Comparison of ENCODE assay signal across 1 cellular context in genomic region chr15:88563638-88564037, GRCh38.
TF ChIP-seq lines count a peak whose summit lies in the region.

No MANE protein-coding gene starts in this region.

TF ChIP-seq in K562, 482 proteins besides CTCF, POLR2A, EP300 and RAD21 (continued from another document and continues in another):
- TF ChIP-seq RNF219 (CRISPR knock-in tag; IDR thresholded peaks at IDR 0.05) = no peak
- TF ChIP-seq KHSRP (IDR thresholded peaks at IDR 0.05) = no peak
- no peak for TF ChIP-seq FOXA3 (CRISPR knock-in tag; conservative IDR thresholded peaks at IDR 0.05 in 1 of 2, IDR thresholded peaks at IDR 0.05 in 1 of 2)
- no peak for TF ChIP-seq ZNF277 (CRISPR knock-in tag; IDR thresholded peaks at IDR 0.05; ENCODE audit: borderline replicate concordance)
- TF ChIP-seq GABPB2 (CRISPR knock-in tag; conservative IDR thresholded peaks at IDR 0.05) = no peak
- TF ChIP-seq MTA2 (IDR thresholded peaks at IDR 0.05; ENCODE audit: low read depth) = no peak
- no peak for TF ChIP-seq GATAD2B (IDR thresholded peaks at IDR 0.05; ENCODE audit: borderline replicate concordance)
- TF ChIP-seq ZNF644 (tag; IDR thresholded peaks at IDR 0.05; ENCODE audit: low read depth) = no peak
- no peak for TF ChIP-seq RBM39 (optimal IDR thresholded peaks at IDR 0.05; ENCODE audit: low read depth, low read length)
- TF ChIP-seq ZNF717 (CRISPR knock-in tag; IDR thresholded peaks at IDR 0.05) = no peak
- TF ChIP-seq ZFP1 (CRISPR knock-in tag; IDR thresholded peaks at IDR 0.05) = no peak
- TF ChIP-seq THAP12 (CRISPR knock-in tag; IDR thresholded peaks at IDR 0.05) = no peak
- TF ChIP-seq ZNF239 (CRISPR knock-in tag; IDR thresholded peaks at IDR 0.05) = no peak
- no peak for TF ChIP-seq THAP7 (CRISPR knock-in tag; IDR thresholded peaks at IDR 0.05)
- no peak for TF ChIP-seq ZNF280B (CRISPR knock-in tag; IDR thresholded peaks at IDR 0.05)
- TF ChIP-seq ZBTB40 (IDR thresholded peaks at IDR 0.05) = no peak
- no peak for TF ChIP-seq ZBTB40 (CRISPR knock-in tag; IDR thresholded peaks at IDR 0.05)
- TF ChIP-seq ELF1 (tag; IDR thresholded peaks at IDR 0.05) = peak; percentile 75
- no peak for TF ChIP-seq E2F1 (CRISPR knock-in tag; IDR thresholded peaks at IDR 0.05)
- no peak for TF ChIP-seq RFX5 (IDR thresholded peaks at IDR 0.05; ENCODE audit: low read depth, low read length)
- no peak for TF ChIP-seq ZFPM2 (CRISPR knock-in tag; IDR thresholded peaks at IDR 0.05)
- no peak for TF ChIP-seq CBX1 (IDR thresholded peaks at IDR 0.05; ENCODE audit: low read depth)
- no peak for TF ChIP-seq ZNF175 (CRISPR knock-in tag; IDR thresholded peaks at IDR 0.05; ENCODE audit: low read depth)
- no peak for TF ChIP-seq XRCC4 (IDR thresholded peaks at IDR 0.05; ENCODE audit: extremely low read depth, insufficient read depth, insufficient read length)
- 0 out of 2 replicates have a peak, but pooled peaks have one; percentile 58 for TF ChIP-seq ELF4 (CRISPR knock-in tag; IDR thresholded peaks at IDR 0.05)
- no peak for TF ChIP-seq ZNF197 (CRISPR knock-in tag; IDR thresholded peaks at IDR 0.05; ENCODE audit: low read depth)
- no peak for TF ChIP-seq ADNP (tag; IDR thresholded peaks at IDR 0.05)
- no peak for TF ChIP-seq HDAC6 (IDR thresholded peaks at IDR 0.05; ENCODE audit: low read depth, low read length)
- no peak for TF ChIP-seq CEBPB (tag; IDR thresholded peaks at IDR 0.05)
- TF ChIP-seq PRMT5 (CRISPR knock-in tag; IDR thresholded peaks at IDR 0.05) = no peak
- TF ChIP-seq ZNF324 (CRISPR knock-in tag; IDR thresholded peaks at IDR 0.05) = no peak
- TF ChIP-seq ZNF263 (CRISPR knock-in tag; IDR thresholded peaks at IDR 0.05; ENCODE audit: borderline replicate concordance) = no peak
- TF ChIP-seq HMGXB4 (CRISPR knock-in tag; IDR thresholded peaks at IDR 0.05) = no peak
- no peak for TF ChIP-seq ZNF740 (CRISPR knock-in tag; IDR thresholded peaks at IDR 0.05)
- no peak for TF ChIP-seq ZNF740 (tag; IDR thresholded peaks at IDR 0.05)
- TF ChIP-seq ZNF79 (CRISPR knock-in tag; IDR thresholded peaks at IDR 0.05; ENCODE audit: low read depth) = no peak
- TF ChIP-seq TCF15 (CRISPR knock-in tag; IDR thresholded peaks at IDR 0.05) = no peak
- no peak for TF ChIP-seq SP1 (CRISPR knock-in tag; IDR thresholded peaks at IDR 0.05)
- TF ChIP-seq MEF2A (IDR thresholded peaks at IDR 0.05; ENCODE audit: control insufficient read depth, low read depth, low read length) = no peak
